In the genomic region with DNA sequence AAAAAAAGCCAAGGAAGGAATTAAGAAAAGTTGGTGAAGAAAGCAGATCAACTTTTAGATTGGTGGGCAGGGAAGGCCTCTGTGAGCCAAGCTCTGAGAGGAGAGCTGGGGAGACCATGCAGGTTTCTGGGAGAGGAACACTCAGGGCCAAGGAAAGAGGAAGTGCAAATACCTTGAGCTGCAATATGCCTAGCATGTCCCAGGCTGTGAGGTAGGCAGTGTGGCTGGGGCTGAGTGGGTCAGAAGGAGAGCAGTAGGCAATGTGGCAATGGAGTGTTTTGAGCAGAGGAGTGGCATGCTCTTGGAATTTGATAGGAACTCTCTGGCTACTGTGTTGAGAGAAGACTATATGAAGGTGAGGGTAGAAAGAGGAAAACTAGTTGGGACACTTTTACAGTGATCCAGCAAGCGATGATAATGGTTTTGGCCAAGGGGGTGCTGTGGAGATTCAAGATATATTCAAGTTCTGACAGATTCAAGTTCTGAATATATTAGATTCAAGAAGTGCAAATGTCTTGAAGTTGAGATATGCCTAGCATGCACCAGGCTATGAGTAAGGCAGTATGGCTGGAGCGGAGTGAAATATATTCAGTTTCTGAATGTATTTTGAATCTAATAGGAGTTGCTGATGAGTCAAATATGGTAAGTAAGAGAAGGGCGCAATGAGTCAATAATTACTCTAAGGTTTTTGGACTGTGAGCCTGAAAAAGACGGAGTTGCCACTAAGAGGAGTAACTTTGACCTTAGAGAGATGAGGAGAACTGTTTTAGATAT, we compare ENCODE assay signal across 14 cellular contexts.
DNase-seq lines count a peak whose midpoint lies in the region; ATAC-seq, FAIRE-seq and TF ChIP-seq lines count a peak whose summit lies in the region.
"Had no signal": no experiment of that assay in that cellular context is flagged by ENCODE, and none has a peak within 500 bp of the region (broad histone marks: within the 10 kb centered on the region; RNA-seq: fewer than 3 reads in every experiment).

No MANE protein-coding gene starts in this region.

- no peaks in the 10 kb centered on the region for H3K9me2 ChIP-seq in PC-3 (replicated peaks; ENCODE audit: low read length)

- H3F3A ChIP-seq in PC-3 (ENCODE audit: low read length, unreplicated experiment) = no peaks in the 10 kb centered on the region

- in situ Hi-C loops in G401 (cut with HindIII; ENCODE audit: low sequenced_read_pairs) = no loop called here

- no peak overlapping the region for H3K4me2 ChIP-seq in PC-3 (ENCODE audit: low read length)

- POLR2A ChIA-PET in PC-3 (lab: Charles Lee; ENCODE audit: unreplicated experiment) = no interaction called here

- H3K27me3 Mint-ChIP-seq in memory B cell = no peaks in the 10 kb centered on the region
- no peaks in the 10 kb centered on the region for H3K27me3 Mint-ChIP-seq in effector memory CD8-positive, alpha-beta T cell

- H3K27me3 ChIP-seq in PC-3 (ENCODE audit: low read length) = no peaks in the 10 kb centered on the region

- no peak for TF ChIP-seq CTCF in PC-3 (conservative IDR thresholded peaks at IDR 0.05; ENCODE audit: low read depth, low read length)

- H3K4me1 ChIP-seq in PC-3 (ENCODE audit: insufficient read depth, low read length) = no peaks in the 10 kb centered on the region

- CTCF ChIA-PET in PC-3 (lab: Charles Lee) = no interaction called here

- no peaks in the 10 kb centered on the region for H3K9me3 ChIP-seq in PC-3 (ENCODE audit: low read length)

- H3K9ac ChIP-seq in PC-3 (ENCODE audit: low read length) = no peak overlapping the region

- intact Hi-C loops in PC-3 (cut with micrococcal nuclease) = no loop called here

- no peak overlapping the region for H3K27ac Mint-ChIP-seq in memory B cell
- H3K27ac Mint-ChIP-seq in effector memory CD8-positive, alpha-beta T cell = no peak overlapping the region

- H3K36me3 Mint-ChIP-seq in memory B cell = peaks cover 11% of the 10 kb centered on the region
- no peaks in the 10 kb centered on the region for H3K36me3 Mint-ChIP-seq in effector memory CD8-positive, alpha-beta T cell (ENCODE audit: insufficient read depth)

- H3K27ac ChIP-seq in PC-3 (ENCODE audit: low read length) = no peak overlapping the region
- H3K27ac ChIP-seq: C4-2B had no signal

- peak; percentile 55 for ATAC-seq in HG02642 (IDR thresholded peaks at IDR 0.05; ENCODE audit: poor library complexity, unreplicated experiment)
- ATAC-seq in memory B cell (ENCODE audit: low read depth) = peak; percentile 73
- ATAC-seq in effector memory CD8-positive, alpha-beta T cell (replicated peaks) = no peak
- no peak for ATAC-seq in PC-3

- peaks cover 28% of the 10 kb centered on the region for H3K4me1 Mint-ChIP-seq in memory B cell
- H3K4me1 Mint-ChIP-seq in effector memory CD8-positive, alpha-beta T cell (ENCODE audit: low read depth in 2 of 2) = peaks cover 18 to 30% of the 10 kb centered on the region in 2 donors

- H4K20me1 ChIP-seq in PC-3 (ENCODE audit: low read length) = no peaks in the 10 kb centered on the region

- no TSS peak for BruUV-seq in PC-3 (replicated peaks; lab: Mats Ljungman, UMichigan)

- no peaks in the 10 kb centered on the region for H3K36me3 ChIP-seq in PC-3 (ENCODE audit: low read depth, low read length)

- H2AFZ ChIP-seq in PC-3 (ENCODE audit: low read length) = no peak overlapping the region

- H3K79me2 ChIP-seq in PC-3 (ENCODE audit: low read length) = no peaks in the 10 kb centered on the region

- H3K9me3 Mint-ChIP-seq in memory B cell = peaks cover 2% of the 10 kb centered on the region
- H3K9me3 Mint-ChIP-seq in effector memory CD8-positive, alpha-beta T cell = no peaks in the 10 kb centered on the region

- no peak overlapping the region for H3K4me3 Mint-ChIP-seq in memory B cell
- H3K4me3 Mint-ChIP-seq in effector memory CD8-positive, alpha-beta T cell = no peak overlapping the region

- no peak overlapping the region for H3K4me3 ChIP-seq in PC-3 (ENCODE audit: low read length)

- FAIRE-seq in GM19239 (lab: Jason Lieb, UNC) = peak; percentile 58

- DNase-seq in GM19239 (ENCODE audit: insufficient read length, low spot score) = no peak
- peak; percentile 58 to 64 for DNase-seq in NOMO-1 (lab: John Stamatoyannopoulos, UW; ENCODE audit: unreplicated experiment in 2 of 2)
- DNase-seq in memory B cell (ENCODE audit: low spot score in 2 of 2) = no peak
- DNase-seq in G401 (ENCODE audit: low spot score) = no peak
- no peak for DNase-seq in effector memory CD8-positive, alpha-beta T cell
- no peak for DNase-seq in AML-193 (lab: John Stamatoyannopoulos, UW)
- no peak for DNase-seq in PC-3
- DNase-seq: activated naive CD4-positive, alpha-beta T cell treated with anti-CD3 and anti-CD28 coated beads, Interleukin-2, amount 50 U/mL, for 16 hours; cortex of kidney; NCI-H1694; NCI-H774; stimulated activated CD4-positive, alpha-beta T cell treated with anti-CD3 and anti-CD28 coated beads, Interleukin-4, amount 100 ng/mL, for 4 hours had no signal

Comparison
In these comparisons a context has a peak if more than half of its experiments do, and no peak if none do; other contexts are left out.
1. DNase-seq: peak in NOMO-1 (2 of 2); none in GM19239 (single experiment), memory B cell (0 of 2), G401 (single experiment), effector memory CD8-positive, alpha-beta T cell (0 of 3), AML-193 (0 of 2) and PC-3 (single experiment).
2. ATAC-seq: peak in HG02642 (single experiment) and memory B cell (single experiment); none in effector memory CD8-positive, alpha-beta T cell (single experiment) and PC-3 (single experiment).